Comparison of ENCODE assay signal across 2 cellular contexts in genomic region chr5:142446960-142447279, GRCh38.
TF ChIP-seq lines count a peak whose summit lies in the region.

No MANE protein-coding gene starts in this region.

TF ChIP-seq in liver, 16 proteins besides CTCF, POLR2A, EP300 and RAD21:
- TF ChIP-seq NR2F2 (IDR thresholded peaks at IDR 0.05) (peak; percentile 4), SP1 (IDR thresholded peaks at IDR 0.05) (peak; percentile 3), FOXA2 (IDR thresholded peaks at IDR 0.05) (no peak)

TF ChIP-seq in HepG2, 621 proteins besides CTCF, POLR2A, EP300 and RAD21:
- TF ChIP-seq HNF4G (IDR thresholded peaks at IDR 0.05; ENCODE audit: borderline replicate concordance, low read depth, low read length) (no peak), HNF4G (CRISPR knock-in tag; IDR thresholded peaks at IDR 0.05; ENCODE audit: borderline replicate concordance, low read depth) (no peak), ZNF281 (CRISPR knock-in tag; IDR thresholded peaks at IDR 0.05; ENCODE audit: borderline replicate concordance) (no peak), KLF6 (CRISPR knock-in tag; IDR thresholded peaks at IDR 0.05) (no peak), POGK (CRISPR knock-in tag; conservative IDR thresholded peaks at IDR 0.05) (no peak), ZNF788 (CRISPR knock-in tag; IDR thresholded peaks at IDR 0.05; ENCODE audit: borderline replicate concordance) (no peak), SOX13 (IDR thresholded peaks at IDR 0.05) (no peak), SOX13 (CRISPR knock-in tag; conservative IDR thresholded peaks at IDR 0.05 in 1 of 2, IDR thresholded peaks at IDR 0.05 in 1 of 2) (no peak), NFAT5 (CRISPR knock-in tag; IDR thresholded peaks at IDR 0.05) (no peak), KLF12 (CRISPR knock-in tag; IDR thresholded peaks at IDR 0.05; ENCODE audit: borderline replicate concordance) (no peak), ATF2 (CRISPR knock-in tag; IDR thresholded peaks at IDR 0.05) (no peak), TARDBP (CRISPR knock-in tag; IDR thresholded peaks at IDR 0.05) (no peak), ZNF740 (CRISPR knock-in tag; IDR thresholded peaks at IDR 0.05) (no peak), FOXA1 (IDR thresholded peaks at IDR 0.05) (no peak), FOXA1 (CRISPR knock-in tag; IDR thresholded peaks at IDR 0.05) (no peak), REST (IDR thresholded peaks at IDR 0.05; ENCODE audit: borderline replicate concordance in 1 of 2, low read depth in 1 of 2, low read length in 2 of 2) (no peak)
